In genomic region chr11:116077092-116077491, GRCh38 we compare ENCODE assay signal across 31 cellular contexts.
"Had no signal": no experiment of that assay in that cellular context is flagged by ENCODE, and none has a peak within 500 bp of the region (broad histone marks: within the 10 kb centered on the region; RNA-seq: fewer than 3 reads in every experiment).

No MANE protein-coding gene starts in this region.

- H3K4me2 ChIP-seq: smooth muscle cell had no signal

- H3K4me3 ChIP-seq: ovary, psoas muscle, skin epidermis, smooth muscle cell, spleen, thoracic aorta, thyroid gland, tibial nerve, upper lobe of left lung, vagina had no signal

- H3K9me3 ChIP-seq: ovary, psoas muscle, thoracic aorta, thyroid gland, tibial nerve, upper lobe of left lung, vagina had no signal

- H3K27ac Mint-ChIP-seq: naive thymus-derived CD8-positive, alpha-beta T cell; natural killer cell treated with Interleukin-12 subunit alpha and Interleukin-12 subunit beta and Interleukin-15 and Interleukin-18, amount 100 ng/mL, for 72 hours; nephron progenitor cell; progenitor cell of endocrine pancreas; stimulated activated memory B cell treated with anti-CD40 and anti-IgM and Interleukin-4, amounts not matched to agents 10 μg/mL and 1 μg/mL and 100 μg/mL, for 72 hours had no signal

- H3K4me1 Mint-ChIP-seq: naive thymus-derived CD8-positive, alpha-beta T cell; neural crest cell; stimulated activated memory B cell treated with anti-CD40 and anti-IgM and Interleukin-4, amounts not matched to agents 10 μg/mL and 1 μg/mL and 100 μg/mL, for 72 hours; stimulated activated naive CD8-positive, alpha-beta T cell treated with anti-CD3 and anti-CD28 coated beads, Interleukin-15, amount 100 ng/mL, for 72 hours had no signal

- H3K27me3 ChIP-seq: ovary, thyroid gland, upper lobe of left lung, vagina had no signal

- ATAC-seq: naive thymus-derived CD8-positive, alpha-beta T cell; natural killer cell treated with Interleukin-12 subunit alpha and Interleukin-12 subunit beta and Interleukin-15 and Interleukin-18, amount 100 ng/mL, for 72 hours; psoas muscle; right cardiac atrium; sciatic nerve; stimulated activated memory B cell treated with anti-CD40 and anti-IgM and Interleukin-4, amounts not matched to agents 10 μg/mL and 1 μg/mL and 100 μg/mL, for 72 hours; stimulated activated naive CD8-positive, alpha-beta T cell treated with anti-CD3 and anti-CD28 coated beads, Interleukin-15, amount 100 ng/mL, for 72 hours; stimulated activated naive CD8-positive, alpha-beta T cell treated with anti-CD3 and anti-CD28 coated beads, Interleukin-15, Interleukin-2, amounts not matched to agents 100 U/mL and 50 U/mL, for 24 hours had no signal

- H3K79me2 ChIP-seq: parathyroid adenoma had no signal

- H3K36me3 ChIP-seq: ovary, spleen, thoracic aorta, thyroid gland, tibial nerve, upper lobe of left lung, vagina had no signal

- H3K9ac ChIP-seq: parathyroid adenoma had no signal

- H3K4me3 Mint-ChIP-seq: naive thymus-derived CD8-positive, alpha-beta T cell; natural killer cell treated with Interleukin-12 subunit alpha and Interleukin-12 subunit beta and Interleukin-15 and Interleukin-18, amount 100 ng/mL, for 72 hours; nephron progenitor cell; neural crest cell; stimulated activated memory B cell treated with anti-CD40 and anti-IgM and Interleukin-4, amounts not matched to agents 10 μg/mL and 1 μg/mL and 100 μg/mL, for 72 hours; stimulated activated naive CD8-positive, alpha-beta T cell treated with anti-CD3 and anti-CD28 coated beads, Interleukin-15, amount 100 ng/mL, for 72 hours had no signal

- H3K4me1 ChIP-seq: parathyroid adenoma, psoas muscle, spleen, thyroid gland, upper lobe of left lung, vagina had no signal

- H2AFZ ChIP-seq: parathyroid adenoma had no signal

- H3K27ac ChIP-seq: ovary, parathyroid adenoma, psoas muscle, skin epidermis, spleen, thoracic aorta, thyroid gland, tibial nerve, upper lobe of left lung, vagina had no signal

- H3K36me3 Mint-ChIP-seq: natural killer cell treated with Interleukin-12 subunit alpha and Interleukin-12 subunit beta and Interleukin-15 and Interleukin-18, amount 100 ng/mL, for 72 hours; stimulated activated memory B cell treated with anti-CD40 and anti-IgM and Interleukin-4, amounts not matched to agents 10 μg/mL and 1 μg/mL and 100 μg/mL, for 72 hours had no signal

- DNase-seq: naive thymus-derived CD8-positive, alpha-beta T cell; nephron progenitor cell; occipital lobe; ovary; posterior cingulate gyrus; psoas muscle; right cardiac atrium; spleen; stimulated activated CD4-positive, alpha-beta T cell treated with anti-CD3 and anti-CD28 coated beads, Interleukin-12 subunit alpha, Interleukin-12 subunit beta, amount 100 ng/mL, for 4 hours; stimulated activated CD4-positive, alpha-beta T cell treated with anti-CD3 and anti-CD28 coated beads, Interleukin-1b, Interleukin-23, amount 100 ng/mL, for 48 hours; stimulated activated CD4-positive, alpha-beta T cell treated with anti-CD3 and anti-CD28 coated beads, Interleukin-4, amount 100 ng/mL, for 1 hour; stimulated activated CD4-positive, alpha-beta T cell treated with anti-CD3 and anti-CD28 coated beads, Interleukin-4, amount 100 ng/mL, for 4 hours; stimulated activated CD8-positive, alpha-beta memory T cell treated with anti-CD3 and anti-CD28 coated beads, Interleukin-4, amount 100 ng/mL, for 48 hours; stimulated activated naive CD4-positive, alpha-beta T cell; stimulated activated naive CD8-positive, alpha-beta T cell treated with anti-CD3 and anti-CD28 coated beads, Interleukin-15, amount 100 ng/mL, for 72 hours; stimulated activated naive CD8-positive, alpha-beta T cell treated with anti-CD3 and anti-CD28 coated beads, Interleukin-15, Interleukin-2, amounts not matched to agents 100 U/mL and 50 U/mL, for 24 hours; substantia nigra; thyroid gland; trophoblast cell; upper lobe of left lung had no signal
